ENCODE assay signal across 1 cellular context in the genomic region with DNA sequence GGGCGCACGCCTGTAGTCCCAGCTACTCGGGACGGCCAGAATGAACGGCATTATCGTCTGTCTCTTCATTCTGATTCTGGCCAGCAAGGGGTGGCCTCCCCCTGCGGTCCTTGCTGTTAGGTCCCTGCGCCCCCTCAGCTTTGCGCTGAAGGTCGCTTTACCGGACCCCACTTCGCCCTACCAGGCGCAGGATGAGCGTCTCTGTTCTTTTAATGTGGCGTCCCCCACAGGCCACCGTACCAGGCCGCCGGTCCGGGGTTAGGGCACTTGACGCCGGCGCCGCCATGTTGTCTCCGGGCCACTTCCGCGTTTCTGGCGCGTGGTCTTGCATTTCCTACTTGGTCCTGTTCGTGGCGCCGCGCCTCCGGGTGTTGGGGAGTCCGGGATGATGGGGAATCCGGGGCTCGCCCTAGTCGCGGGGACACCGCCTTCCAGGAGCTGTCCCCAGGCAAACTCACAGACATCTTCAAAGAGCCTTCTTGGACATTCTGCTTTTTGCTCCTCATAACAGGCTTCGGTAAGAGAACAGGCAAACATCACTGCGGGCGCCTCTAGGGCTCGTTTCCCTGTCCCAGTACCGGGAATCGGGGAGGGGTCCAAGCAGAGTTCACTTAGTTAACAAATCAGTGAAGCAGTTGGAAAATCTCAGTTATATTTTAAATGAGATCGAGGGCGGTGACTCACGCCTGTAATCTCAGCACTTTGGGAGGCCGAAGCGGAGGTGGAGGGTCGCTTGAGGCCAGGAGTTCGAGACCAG.
TF ChIP-seq lines count a peak whose summit lies in the region.

No MANE protein-coding gene starts in this region.

TF ChIP-seq in HCT116, 20 proteins besides CTCF, POLR2A, EP300 and RAD21 (continued from another document):
- TF ChIP-seq SRF (IDR thresholded peaks at IDR 0.05; ENCODE audit: low read depth) (no peak), JUND (IDR thresholded peaks at IDR 0.05) (no peak), POLR2AphosphoS5 (IDR thresholded peaks at IDR 0.05; ENCODE audit: low read depth, low read length) (peak; percentile 72), SIN3A (IDR thresholded peaks at IDR 0.05; ENCODE audit: low read depth) (no peak), EGR1 (IDR thresholded peaks at IDR 0.05; ENCODE audit: low read depth) (no peak), CEBPB (IDR thresholded peaks at IDR 0.05; ENCODE audit: low read depth) (no peak), EZH2 (IDR thresholded peaks at IDR 0.05) (no peak), TCF7L2 (IDR thresholded peaks at IDR 0.05; ENCODE audit: borderline replicate concordance, extremely low read depth, insufficient read depth, insufficient read length) (peak; percentile 81), ZFX (IDR thresholded peaks at IDR 0.05) (peak; percentile 30; the same call in 1 of the 2 replicates), EZH2phosphoT487 (IDR thresholded peaks at IDR 0.05; ENCODE audit: borderline replicate concordance) (no peak), ZNF274 (IDR thresholded peaks at IDR 0.05; ENCODE audit: low read depth, low read length) (no peak)
- TF ChIP-seq, protein P1, sequence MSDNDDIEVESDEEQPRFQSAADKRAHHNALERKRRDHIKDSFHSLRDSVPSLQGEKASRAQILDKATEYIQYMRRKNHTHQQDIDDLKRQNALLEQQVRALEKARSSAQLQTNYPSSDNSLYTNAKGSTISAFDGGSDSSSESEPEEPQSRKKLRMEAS (IDR thresholded peaks at IDR 0.05) = no peak
- TF ChIP-seq, protein P2, sequence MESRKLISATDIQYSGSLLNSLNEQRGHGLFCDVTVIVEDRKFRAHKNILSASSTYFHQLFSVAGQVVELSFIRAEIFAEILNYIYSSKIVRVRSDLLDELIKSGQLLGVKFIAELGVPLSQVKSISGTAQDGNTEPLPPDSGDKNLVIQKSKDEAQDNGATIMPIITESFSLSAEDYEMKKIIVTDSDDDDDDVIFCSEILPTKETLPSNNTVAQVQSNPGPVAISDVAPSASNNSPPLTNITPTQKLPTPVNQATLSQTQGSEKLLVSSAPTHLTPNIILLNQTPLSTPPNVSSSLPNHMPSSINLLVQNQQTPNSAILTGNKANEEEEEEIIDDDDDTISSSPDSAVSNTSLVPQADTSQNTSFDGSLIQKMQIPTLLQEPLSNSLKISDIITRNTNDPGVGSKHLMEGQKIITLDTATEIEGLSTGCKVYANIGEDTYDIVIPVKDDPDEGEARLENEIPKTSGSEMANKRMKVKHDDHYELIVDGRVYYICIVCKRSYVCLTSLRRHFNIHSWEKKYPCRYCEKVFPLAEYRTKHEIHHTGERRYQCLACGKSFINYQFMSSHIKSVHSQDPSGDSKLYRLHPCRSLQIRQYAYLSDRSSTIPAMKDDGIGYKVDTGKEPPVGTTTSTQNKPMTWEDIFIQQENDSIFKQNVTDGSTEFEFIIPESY (IDR thresholded peaks at IDR 0.05; ENCODE audit: extremely low read depth, insufficient replicate concordance, low read length) = peak; percentile 87
- TF ChIP-seq, protein P3, sequence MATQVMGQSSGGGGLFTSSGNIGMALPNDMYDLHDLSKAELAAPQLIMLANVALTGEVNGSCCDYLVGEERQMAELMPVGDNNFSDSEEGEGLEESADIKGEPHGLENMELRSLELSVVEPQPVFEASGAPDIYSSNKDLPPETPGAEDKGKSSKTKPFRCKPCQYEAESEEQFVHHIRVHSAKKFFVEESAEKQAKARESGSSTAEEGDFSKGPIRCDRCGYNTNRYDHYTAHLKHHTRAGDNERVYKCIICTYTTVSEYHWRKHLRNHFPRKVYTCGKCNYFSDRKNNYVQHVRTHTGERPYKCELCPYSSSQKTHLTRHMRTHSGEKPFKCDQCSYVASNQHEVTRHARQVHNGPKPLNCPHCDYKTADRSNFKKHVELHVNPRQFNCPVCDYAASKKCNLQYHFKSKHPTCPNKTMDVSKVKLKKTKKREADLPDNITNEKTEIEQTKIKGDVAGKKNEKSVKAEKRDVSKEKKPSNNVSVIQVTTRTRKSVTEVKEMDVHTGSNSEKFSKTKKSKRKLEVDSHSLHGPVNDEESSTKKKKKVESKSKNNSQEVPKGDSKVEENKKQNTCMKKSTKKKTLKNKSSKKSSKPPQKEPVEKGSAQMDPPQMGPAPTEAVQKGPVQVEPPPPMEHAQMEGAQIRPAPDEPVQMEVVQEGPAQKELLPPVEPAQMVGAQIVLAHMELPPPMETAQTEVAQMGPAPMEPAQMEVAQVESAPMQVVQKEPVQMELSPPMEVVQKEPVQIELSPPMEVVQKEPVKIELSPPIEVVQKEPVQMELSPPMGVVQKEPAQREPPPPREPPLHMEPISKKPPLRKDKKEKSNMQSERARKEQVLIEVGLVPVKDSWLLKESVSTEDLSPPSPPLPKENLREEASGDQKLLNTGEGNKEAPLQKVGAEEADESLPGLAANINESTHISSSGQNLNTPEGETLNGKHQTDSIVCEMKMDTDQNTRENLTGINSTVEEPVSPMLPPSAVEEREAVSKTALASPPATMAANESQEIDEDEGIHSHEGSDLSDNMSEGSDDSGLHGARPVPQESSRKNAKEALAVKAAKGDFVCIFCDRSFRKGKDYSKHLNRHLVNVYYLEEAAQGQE (IDR thresholded peaks at IDR 0.05; ENCODE audit: low read depth) = no peak
